ENCODE assay signal across 12 cellular contexts in the genomic region with DNA sequence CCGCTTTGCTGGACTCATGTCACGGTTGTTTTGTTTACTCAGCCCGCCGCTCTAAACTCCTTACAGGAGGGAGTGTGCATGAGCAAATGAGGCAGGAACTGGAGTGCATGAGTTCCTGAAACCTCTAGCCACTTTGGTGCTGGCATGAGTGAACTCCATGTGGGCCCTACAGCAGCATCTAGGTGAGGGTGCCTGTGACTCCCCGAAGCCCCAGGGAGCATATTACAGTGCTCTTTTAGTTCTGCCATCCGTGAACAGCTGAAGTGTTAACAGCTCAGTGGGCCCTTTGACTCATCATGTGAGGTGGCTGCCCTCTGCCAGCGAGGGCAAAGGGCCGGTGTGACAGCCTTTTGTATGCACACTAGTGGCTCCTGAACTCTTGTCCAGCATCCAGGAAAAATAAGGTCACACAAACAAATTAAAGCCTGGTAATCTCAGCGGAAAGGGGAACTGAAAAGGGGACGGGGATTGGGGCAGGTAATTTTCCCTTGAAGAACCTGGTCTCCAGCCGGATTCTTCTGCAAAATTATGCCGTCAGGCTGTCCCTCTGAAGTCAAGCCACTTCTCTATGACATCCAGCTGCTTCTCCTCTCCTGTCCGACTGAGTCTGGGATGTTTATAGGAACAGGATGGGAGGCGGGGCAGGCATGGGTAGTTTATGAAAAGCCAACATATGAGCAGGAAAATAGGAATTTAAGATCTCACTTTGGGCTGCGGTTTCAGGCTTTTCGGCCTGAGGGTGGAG.
DNase-seq lines count a peak whose midpoint lies in the region; ATAC-seq and TF ChIP-seq lines count a peak whose summit lies in the region.
"Had no signal": no experiment of that assay in that cellular context is flagged by ENCODE, and none has a peak within 500 bp of the region (broad histone marks: within the 10 kb centered on the region; RNA-seq: fewer than 3 reads in every experiment).

No MANE protein-coding gene starts in this region.

- 65 to 75% methylated on average over 16 of the region's 16 CpGs for WGBS in lung, 2 donors

- no peaks in the 10 kb centered on the region for H3K27me3 ChIP-seq in lung (ENCODE audit: control insufficient read depth, insufficient read depth)
- H3K27me3 ChIP-seq: ascending aorta had no signal

- TF ChIP-seq CTCF in C4-2B (conservative IDR thresholded peaks at IDR 0.05) (no peak), chondrocyte (IDR thresholded peaks at IDR 0.05) (peak; percentile 16), lung (IDR thresholded peaks at IDR 0.05; ENCODE audit: control extremely low read depth, extremely low read depth) (no peak), glutamatergic neuron (IDR thresholded peaks at IDR 0.05; ENCODE audit: partially characterized antibody, unreplicated experiment) (no peak), GM13977 (IDR thresholded peaks at IDR 0.05; ENCODE audit: extremely low read depth, insufficient read depth, missing control alignments) (no peak)

- H3K4me1 Mint-ChIP-seq in chondrocyte (ENCODE audit: low read depth) (peaks cover 25% of the 10 kb centered on the region), glutamatergic neuron (ENCODE audit: low read depth, unreplicated experiment) (peaks cover 9% of the 10 kb centered on the region)
- H3K4me1 Mint-ChIP-seq: CD4-positive, alpha-beta memory T cell had no signal

- H3K36me3 ChIP-seq in lung (ENCODE audit: control insufficient read depth in 2 of 2, insufficient read depth in 2 of 2, low read length in 2 of 2): no peaks in the 10 kb centered on the region
- H3K36me3 ChIP-seq: ascending aorta had no signal

- no peak for ATAC-seq in lung (ENCODE audit: insufficient read depth, low FRiP score)
- ATAC-seq: activated CD8-positive, alpha-beta T cell treated with anti-CD3 and anti-CD28 coated beads, Interleukin-2, amount 10 ng/mL, durations not matched to agents 7 days and 5 days had no signal

- H3K4me3 ChIP-seq in lung: peak overlapping the region; percentile 13
- H3K4me3 ChIP-seq: ascending aorta had no signal

- H3K36me3 Mint-ChIP-seq in chondrocyte (ENCODE audit: low read depth) (no peaks in the 10 kb centered on the region), glutamatergic neuron (ENCODE audit: unreplicated experiment) (no peaks in the 10 kb centered on the region)
- H3K36me3 Mint-ChIP-seq: CD4-positive, alpha-beta memory T cell had no signal

- in situ Hi-C loops in KBM-7 (cut with MboI; ENCODE audit: low pct_unique_long_range_greater_than_20kb, low sequenced_read_pairs) (no loop called here), GM13977 (cut with MboI; ENCODE audit: low pct_unique_long_range_greater_than_20kb, low sequenced_read_pairs, unreplicated experiment) (no loop called here)

- H3K9me3 Mint-ChIP-seq in chondrocyte (ENCODE audit: low read depth) (no peaks in the 10 kb centered on the region), glutamatergic neuron (ENCODE audit: unreplicated experiment) (no peaks in the 10 kb centered on the region)

- H3K27ac ChIP-seq in C4-2B: peak overlapping the region; percentile 49
- H3K27ac ChIP-seq in lung (ENCODE audit: low read depth in 1 of 2, low read length in 1 of 2): peak overlapping the region in 1 of 2 donors; percentile 31
- H3K27ac ChIP-seq: ascending aorta had no signal

- H3K4me3 Mint-ChIP-seq in chondrocyte (ENCODE audit: unreplicated experiment) (peak overlapping the region; percentile 53), glutamatergic neuron (ENCODE audit: unreplicated experiment) (no peak overlapping the region)
- H3K4me3 Mint-ChIP-seq: activated CD8-positive, alpha-beta T cell treated with anti-CD3 and anti-CD28 coated beads, Interleukin-2, amount 10 ng/mL, durations not matched to agents 7 days and 5 days; CD4-positive, alpha-beta memory T cell had no signal

- H3K27me3 Mint-ChIP-seq in chondrocyte (ENCODE audit: low read depth) (no peaks in the 10 kb centered on the region), glutamatergic neuron (ENCODE audit: unreplicated experiment) (no peaks in the 10 kb centered on the region)
- H3K27me3 Mint-ChIP-seq: CD4-positive, alpha-beta memory T cell had no signal

- peak overlapping the region; percentile 74 for H3K27ac Mint-ChIP-seq in chondrocyte (ENCODE audit: unreplicated experiment)
- H3K27ac Mint-ChIP-seq in glutamatergic neuron (ENCODE audit: unreplicated experiment): no peak overlapping the region
- H3K27ac Mint-ChIP-seq: activated CD8-positive, alpha-beta T cell treated with anti-CD3 and anti-CD28 coated beads, Interleukin-2, amount 10 ng/mL, durations not matched to agents 7 days and 5 days; CD4-positive, alpha-beta memory T cell had no signal

- peaks cover 0 to 3% of the 10 kb centered on the region in 2 donors for H3K9me3 ChIP-seq in lung (ENCODE audit: control insufficient read depth in 2 of 2, insufficient read depth in 1 of 2, low read length in 1 of 2)
- H3K9me3 ChIP-seq: ascending aorta had no signal

- DNase-seq in HuH-7 (ENCODE audit: low spot score) (peak; percentile 10), chondrocyte (ENCODE audit: low spot score) (no peak), lung (ENCODE audit: low spot score) (no peak), glutamatergic neuron (no peak), NCI-H146 (lab: John Stamatoyannopoulos, UW) (no peak), KBM-7 (no peak), GM13977 (ENCODE audit: low spot score) (no peak)
- DNase-seq: activated CD8-positive, alpha-beta T cell treated with anti-CD3 and anti-CD28 coated beads, Interleukin-2, amount 10 ng/mL, durations not matched to agents 7 days and 5 days; CD4-positive, alpha-beta memory T cell; substantia nigra had no signal

- H3K4me1 ChIP-seq in lung (ENCODE audit: control insufficient read depth in 2 of 2, insufficient read depth in 2 of 2, low read length in 2 of 2): no peaks in the 10 kb centered on the region
- H3K4me1 ChIP-seq: ascending aorta had no signal
